In the genomic region with DNA sequence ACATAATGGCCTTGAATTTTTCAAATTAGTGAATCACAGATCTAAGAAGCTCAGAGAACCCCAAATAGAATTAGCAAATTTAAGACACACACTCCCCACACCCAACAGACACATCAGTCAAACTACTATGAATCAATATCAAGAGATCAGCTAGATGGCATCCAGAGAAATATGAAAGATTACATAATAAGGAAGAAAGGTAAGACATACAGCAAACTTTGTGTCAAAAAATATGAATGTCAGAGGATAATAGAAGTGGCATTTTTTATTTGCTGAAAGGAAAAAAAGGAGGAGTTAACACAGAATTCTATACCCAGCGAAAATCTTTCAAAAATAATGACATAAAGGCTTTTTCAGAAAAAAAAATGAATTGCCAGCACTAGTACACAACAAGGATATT, we compare ENCODE assay signal across 22 cellular contexts.
A peak's percentile ranks its signal among the peaks of the same experiment; 100 is the strongest.
DNase-seq lines count a peak whose midpoint lies in the region; ATAC-seq, FAIRE-seq and TF ChIP-seq lines count a peak whose summit lies in the region.
"Had no signal": no experiment of that assay in that cellular context is flagged by ENCODE, and none has a peak within 500 bp of the region (broad histone marks: within the 10 kb centered on the region; RNA-seq: fewer than 3 reads in every experiment).

No MANE protein-coding gene starts in this region.

- no peak for TF ChIP-seq CTCF in HepG2 (CRISPR knock-in tag; IDR thresholded peaks at IDR 0.05)
- no peak for TF ChIP-seq CTCF in right lobe of liver (IDR thresholded peaks at IDR 0.05)
- no peak for TF ChIP-seq CTCF in GM12878 (IDR thresholded peaks at IDR 0.05 in 2 of 3, conservative IDR thresholded peaks at IDR 0.05 in 1 of 3; ENCODE audit: control insufficient read depth in 2 of 3, extremely low read depth in 1 of 3, insufficient read depth in 1 of 3, low read depth in 3 of 3, low read length in 3 of 3)

- H3K27me3 ChIP-seq in HepG2 (ENCODE audit: control insufficient read depth in 1 of 2, insufficient read depth in 2 of 2, low read length in 2 of 2) (peaks cover 0 to 7% of the 10 kb centered on the region in 2 experiments; a peak in 3 of 5 replicates), right lobe of liver (no peaks in the 10 kb centered on the region), GM12878 (replicated peaks in 1 of 2; ENCODE audit: control insufficient read depth in 2 of 2, insufficient read depth in 2 of 2, low read length in 1 of 2) (no peaks in the 10 kb centered on the region), SJCRH30 (no peaks in the 10 kb centered on the region)
- H3K27me3 ChIP-seq: BLaER1 treated with 17β-estradiol and CSF1 and Interleukin-3, amounts not matched to agents 10 nM and 100 nM had no signal

- H3K79me2 ChIP-seq in HepG2 (ENCODE audit: insufficient read depth, low read length) (no peaks in the 10 kb centered on the region), GM12878 (ENCODE audit: control insufficient read depth, insufficient read depth, low read length) (no peaks in the 10 kb centered on the region)

- RAD21 ChIA-PET in GM12878 (lab: Charles Lee; ENCODE audit: unreplicated experiment): no interaction called here

- in situ Hi-C loops in HepG2 (cut with HindIII; ENCODE audit: extremely low pct_ligation_motif_present, low pct_unique_long_range_greater_than_20kb) (no loop called here), GM12878 (cut with MboI) (no loop called here)

- TF ChIP-seq RAD21 in HepG2 (CRISPR knock-in tag; IDR thresholded peaks at IDR 0.05) (no peak), GM12878 (IDR thresholded peaks at IDR 0.05; ENCODE audit: insufficient read depth, low read depth, low read length) (no peak)

- intact Hi-C loops in HepG2 (cut with micrococcal nuclease; ENCODE audit: unreplicated experiment): no loop called here
- intact Hi-C loops in right lobe of liver (cut with DNase I): no loop called here
- intact Hi-C loops in GM12878 (cut with micrococcal nuclease; ENCODE audit: unreplicated experiment): no loop called here

- TF ChIP-seq EP300 in HepG2 (IDR thresholded peaks at IDR 0.05; ENCODE audit: low read depth in 2 of 2, low read length in 2 of 2) (no peak), HepG2 (CRISPR knock-in tag; IDR thresholded peaks at IDR 0.05; ENCODE audit: borderline replicate concordance) (no peak), GM12878 (IDR thresholded peaks at IDR 0.05; ENCODE audit: borderline replicate concordance in 1 of 2, control insufficient read depth in 1 of 2, low read depth in 2 of 2, low read length in 2 of 2) (no peak)

- BruUV-seq in HepG2 (replicated peaks; lab: Mats Ljungman, UMichigan) (no TSS peak), GM12878 (replicated peaks; lab: Mats Ljungman, UMichigan) (no TSS peak)

- 0% methylated on average over 1 of the region's 1 CpG for WGBS in HepG2 (ENCODE audit: low lambda C conversion rate)
- 10% methylated on average over 1 of the region's 1 CpG for WGBS in right lobe of liver (ENCODE audit: insufficient coverage, low coverage, low lambda C conversion rate, missing lambda C conversion rate)
- WGBS in GM12878 (ENCODE audit: insufficient coverage, insufficient replicate concordance, low lambda C conversion rate, missing lambda C conversion rate): 6% methylated on average over 1 of the region's 1 CpG

- H2AFZ ChIP-seq in HepG2 (ENCODE audit: low read length): no peak overlapping the region
- H2AFZ ChIP-seq in GM12878 (ENCODE audit: control insufficient read depth, low read depth, low read length): no peak overlapping the region

- H3K36me3 ChIP-seq in HepG2 (replicated peaks in 1 of 2; ENCODE audit: control insufficient read depth in 1 of 2, insufficient read depth in 2 of 2, low read length in 2 of 2): no peaks in the 10 kb centered on the region
- no peaks in the 10 kb centered on the region for H3K36me3 ChIP-seq in right lobe of liver
- no peaks in the 10 kb centered on the region for H3K36me3 ChIP-seq in GM12878 (ENCODE audit: control insufficient read depth in 2 of 2, insufficient read depth in 2 of 2, low read length in 1 of 2)
- H3K36me3 ChIP-seq in SJCRH30: no peaks in the 10 kb centered on the region
- H3K36me3 ChIP-seq: BLaER1 treated with 17β-estradiol and CSF1 and Interleukin-3, amounts not matched to agents 10 nM and 100 nM had no signal

- POLR2A ChIA-PET in HepG2 (lab: Yijun Ruan, JAX) (no interaction called here), GM12878 (lab: Charles Lee) (no interaction called here)

- no peak overlapping the region for H3K27ac ChIP-seq in HepG2 (ENCODE audit: extremely low read length, insufficient read depth, low read length)
- no peak overlapping the region for H3K27ac ChIP-seq in right lobe of liver
- H3K27ac ChIP-seq in GM12878 (ENCODE audit: control insufficient read depth, insufficient read depth): no peak overlapping the region
- H3K27ac ChIP-seq in SJCRH30: no peak overlapping the region
- H3K27ac ChIP-seq: 22Rv1; A549; BLaER1 treated with 17β-estradiol and CSF1 and Interleukin-3, amounts not matched to agents 10 nM and 100 nM; C4-2B had no signal

- H3K4me3 ChIP-seq in HepG2 (replicated peaks in 1 of 3; ENCODE audit: insufficient read depth in 1 of 3, low read depth in 2 of 3, low read length in 3 of 3) (no peak overlapping the region), right lobe of liver (no peak overlapping the region), GM12878 (no peak overlapping the region), SJCRH30 (no peak overlapping the region)
- H3K4me3 ChIP-seq: A549; BLaER1 treated with 17β-estradiol and CSF1 and Interleukin-3, amounts not matched to agents 10 nM and 100 nM had no signal

- TF ChIP-seq POLR2A in HepG2 (IDR thresholded peaks at IDR 0.05; ENCODE audit: insufficient read depth in 1 of 2, low read depth in 2 of 2, low read length in 2 of 2) (no peak), right lobe of liver (IDR thresholded peaks at IDR 0.05) (no peak), GM12878 (IDR thresholded peaks at IDR 0.05; ENCODE audit: low read depth, low read length) (no peak)

- ATAC-seq in HepG2: no peak
- no peak for ATAC-seq in right lobe of liver
- ATAC-seq in GM12878: no peak
- ATAC-seq: A549 had no signal

- DNase-seq in HepG2 (ENCODE audit: low spot score) (no peak), right lobe of liver (no peak), GM12878 (ENCODE audit: low read depth, low spot score) (no peak), activated gamma-delta T cell treated with Interleukin-2 at 50 U/mL for 16 hours (no peak), SJCRH30 (no peak)
- DNase-seq: AML-193; CD4-positive, alpha-beta T cell; CD8-positive, alpha-beta memory T cell; COR-L47; DMS 273 treated with DMSO at 0.1 percent for 48 hours; DMS153; DMS53; DMS79; DND-41; EL; GDM1 had no signal

- FAIRE-seq in HepG2 (lab: Jason Lieb, UNC) (no peak), GM12878 (lab: Jason Lieb, UNC) (no peak)
- FAIRE-seq: A549, GM12891, GM19239 had no signal

- H3K4me2 ChIP-seq in HepG2 (ENCODE audit: low read depth, low read length): no peak overlapping the region
- H3K4me2 ChIP-seq in GM12878 (ENCODE audit: control insufficient read depth, insufficient read depth): no peak overlapping the region
- H3K4me2 ChIP-seq: A549; BLaER1 treated with 17β-estradiol and CSF1 and Interleukin-3, amounts not matched to agents 10 nM and 100 nM had no signal

- H3K9me3 ChIP-seq in HepG2 (ENCODE audit: low read length) (peaks cover 21% of the 10 kb centered on the region), right lobe of liver (peaks cover 0 to 11% (median 4%) of the 10 kb centered on the region in 4 donors), GM12878 (replicated peaks; ENCODE audit: control insufficient read depth, insufficient read depth, low read length) (peaks cover 1% of the 10 kb centered on the region; the same call in 1 of the 3 replicates), SJCRH30 (replicated peaks) (no peaks in the 10 kb centered on the region)

- no peaks in the 10 kb centered on the region for H4K20me1 ChIP-seq in HepG2 (ENCODE audit: insufficient read depth, low read length)
- no peaks in the 10 kb centered on the region for H4K20me1 ChIP-seq in GM12878 (ENCODE audit: control insufficient read depth, insufficient read depth)
- H4K20me1 ChIP-seq: BLaER1 treated with 17β-estradiol and CSF1 and Interleukin-3, amounts not matched to agents 10 nM and 100 nM had no signal

- SMC1A ChIA-PET in GM12878 (lab: Charles Lee; ENCODE audit: uncharacterized antibody, unreplicated experiment): interaction anchor here (0.6 kb wide), 2 partner anchors 79 to 103 kb away, joined by 3 read pairs; no protein-coding TSS in a partner anchor

- no peaks in the 10 kb centered on the region for H3K4me1 ChIP-seq in HepG2 (ENCODE audit: insufficient read depth, low read length)
- no peaks in the 10 kb centered on the region for H3K4me1 ChIP-seq in right lobe of liver
- no peaks in the 10 kb centered on the region for H3K4me1 ChIP-seq in GM12878 (ENCODE audit: control insufficient read depth, insufficient read depth, low read length)
- no peaks in the 10 kb centered on the region for H3K4me1 ChIP-seq in SJCRH30
- H3K4me1 ChIP-seq: A549; BLaER1 treated with 17β-estradiol and CSF1 and Interleukin-3, amounts not matched to agents 10 nM and 100 nM had no signal

- H3K9ac ChIP-seq in HepG2 (ENCODE audit: insufficient read depth, low read depth, low read length) (no peak overlapping the region), GM12878 (ENCODE audit: control insufficient read depth, insufficient read depth, low read length) (no peak overlapping the region)
- H3K9ac ChIP-seq: BLaER1 treated with 17β-estradiol and CSF1 and Interleukin-3, amounts not matched to agents 10 nM and 100 nM had no signal

- CTCF ChIA-PET in HepG2 (lab: Yijun Ruan, JAX; ENCODE audit: low intra/inter-chr PET ratio, low total read pairs): no interaction called here
- CTCF ChIA-PET in GM12878 (lab: Yijun Ruan, JAX): no interaction called here

TF ChIP-seq in HepG2, 621 proteins besides CTCF, POLR2A, EP300 and RAD21 (continues in another document):
- no peak for TF ChIP-seq SP2 (CRISPR knock-in tag; IDR thresholded peaks at IDR 0.05)

TF ChIP-seq in GM12878, 131 proteins besides CTCF, POLR2A, EP300 and RAD21:
- TF ChIP-seq CBX5 (IDR thresholded peaks at IDR 0.05; ENCODE audit: low read depth) (0 out of 2 replicates have a peak, but pooled peaks have one; percentile 51), SPI1 (IDR thresholded peaks at IDR 0.05; ENCODE audit: borderline replicate concordance, insufficient read depth, low read depth, low read length) (no peak), TBL1XR1 (IDR thresholded peaks at IDR 0.05; ENCODE audit: low read depth, low read length) (no peak)
